ENCODE assay signal across 18 cellular contexts in genomic region chr11:121933694-121934093, GRCh38.
DNase-seq lines count a peak whose midpoint lies in the region; ATAC-seq, FAIRE-seq and TF ChIP-seq lines count a peak whose summit lies in the region.
"Had no signal": no experiment of that assay in that cellular context is flagged by ENCODE, and none has a peak within 500 bp of the region (broad histone marks: within the 10 kb centered on the region; RNA-seq: fewer than 3 reads in every experiment).

No MANE protein-coding gene starts in this region.

- CTCF ChIA-PET in PC-3 (lab: Charles Lee) = no interaction called here

- H3K4me2 ChIP-seq in GM23338 (peak overlapping the region; percentile 37; the same call in 1 of the 2 replicates), PC-3 (ENCODE audit: low read length) (no peak overlapping the region)

- intact Hi-C loops in PC-3 (cut with micrococcal nuclease) (no loop called here), left ventricle myocardium superior (cut with micrococcal nuclease) (no loop called here), kidney (cut with DNase I) (no loop called here)

- no peak overlapping the region for H3K9ac ChIP-seq in PC-3 (ENCODE audit: low read length)
- no peak overlapping the region for H3K9ac ChIP-seq in kidney (ENCODE audit: low read length in 2 of 2)

- H3K4me3 ChIP-seq in GM23338 = no peak overlapping the region
- H3K4me3 ChIP-seq in PC-3 (ENCODE audit: low read length) = no peak overlapping the region
- no peak overlapping the region for H3K4me3 ChIP-seq in choroid plexus epithelial cell (ENCODE audit: low read depth, low read length)
- no peak overlapping the region for H3K4me3 ChIP-seq in foreskin fibroblast (ENCODE audit: low read depth in 1 of 2, low read length in 2 of 2)
- no peak overlapping the region for H3K4me3 ChIP-seq in kidney (ENCODE audit: low read length in 2 of 2)
- H3K4me3 ChIP-seq: HAP-1 had no signal

- H3K4me1 Mint-ChIP-seq in GM23338 = peaks cover 19% of the 10 kb centered on the region; the same call in 2 of the 3 replicates

- H3K79me2 ChIP-seq in GM23338 (replicated peaks; ENCODE audit: insufficient read depth) (no peaks in the 10 kb centered on the region), PC-3 (ENCODE audit: low read length) (no peaks in the 10 kb centered on the region)

- POLR2A ChIA-PET in PC-3 (lab: Charles Lee; ENCODE audit: unreplicated experiment) = no interaction called here

- H3F3A ChIP-seq in GM23338 (replicated peaks; ENCODE audit: low read depth) (no peaks in the 10 kb centered on the region), PC-3 (ENCODE audit: low read length, unreplicated experiment) (peaks cover 6% of the 10 kb centered on the region)

- H3K9me2 ChIP-seq in GM23338 (ENCODE audit: insufficient read depth) = 0 out of 2 replicates have a peak, but pooled peaks cover 5% of the 10 kb centered on the region
- no peaks in the 10 kb centered on the region for H3K9me2 ChIP-seq in PC-3 (replicated peaks; ENCODE audit: low read length)

- ATAC-seq in GM23338 (no peak), PC-3 (no peak), left ventricle myocardium superior (no peak)

- H4K20me1 ChIP-seq in GM23338 (replicated peaks; ENCODE audit: insufficient read depth) (no peaks in the 10 kb centered on the region), PC-3 (ENCODE audit: low read length) (no peaks in the 10 kb centered on the region)

- no peaks in the 10 kb centered on the region for H3K36me3 Mint-ChIP-seq in GM23338 (ENCODE audit: low read depth)

- BruUV-seq in PC-3 (replicated peaks; lab: Mats Ljungman, UMichigan) = no TSS peak

- H3K36me3 ChIP-seq in GM23338 (ENCODE audit: insufficient read depth) (no peaks in the 10 kb centered on the region), PC-3 (ENCODE audit: low read depth, low read length) (no peaks in the 10 kb centered on the region), kidney (ENCODE audit: control insufficient read depth in 1 of 2, insufficient read depth in 2 of 2, low read length in 2 of 2) (no peaks in the 10 kb centered on the region)
- H3K36me3 ChIP-seq: HAP-1 had no signal

- no peak overlapping the region for H2AFZ ChIP-seq in GM23338
- H2AFZ ChIP-seq in PC-3 (ENCODE audit: low read length) = no peak overlapping the region

- peaks cover 8% of the 10 kb centered on the region; the same call in 1 of the 2 replicates for H3K27me3 ChIP-seq in GM23338 (ENCODE audit: insufficient read depth)
- no peaks in the 10 kb centered on the region for H3K27me3 ChIP-seq in PC-3 (ENCODE audit: low read length)

- no peak overlapping the region for H3K27ac ChIP-seq in GM23338 (ENCODE audit: low read depth)
- H3K27ac ChIP-seq in PC-3 (ENCODE audit: low read length) = peak overlapping the region; percentile 48; the same call in 1 of the 2 replicates
- H3K27ac ChIP-seq in kidney (ENCODE audit: low read depth in 2 of 2, low read length in 2 of 2) = no peak overlapping the region
- H3K27ac ChIP-seq: C4-2B had no signal

- H3K9me3 Mint-ChIP-seq in GM23338 = no peaks in the 10 kb centered on the region

- no peak for FAIRE-seq in kidney (lab: Jason Lieb, UNC)
- FAIRE-seq: G401.6, RCC 7860 had no signal

- peaks cover 30% of the 10 kb centered on the region for H3K4me1 ChIP-seq in GM23338 (ENCODE audit: insufficient read depth)
- peaks cover 51% of the 10 kb centered on the region for H3K4me1 ChIP-seq in PC-3 (ENCODE audit: insufficient read depth, low read length)
- peaks cover 0 to 6% of the 10 kb centered on the region in 2 donors for H3K4me1 ChIP-seq in kidney (ENCODE audit: control insufficient read depth in 1 of 2, insufficient read depth in 1 of 2, low read depth in 1 of 2, low read length in 2 of 2)

- DNase-seq in GM23338 (ENCODE audit: low spot score) (no peak), PC-3 (peak; percentile 46), choroid plexus epithelial cell (ENCODE audit: low read depth) (peak; percentile 38), foreskin fibroblast (peak; percentile 29 to 61), left ventricle myocardium superior (no peak), kidney (no peak), Ammon's horn (ENCODE audit: low spot score) (no peak)
- no peak for DNase-seq in activated CD4-positive, alpha-beta T cell treated with anti-CD3 and anti-CD28 coated beads for 4 hours
- DNase-seq: ACHN, DMS79, NCI-H1105 treated with DMSO at 0.1 percent for 48 hours, NCI-H1694, NCI-H2081 treated with DMSO at 0.1 percent for 48 hours, Right ventricle myocardium superior had no signal

- no peak for TF ChIP-seq CTCF in GM23338 (conservative IDR thresholded peaks at IDR 0.05; ENCODE audit: low read depth in 2 of 2)
- TF ChIP-seq CTCF in PC-3 (conservative IDR thresholded peaks at IDR 0.05; ENCODE audit: low read depth, low read length) = no peak
- no peak for TF ChIP-seq CTCF in choroid plexus epithelial cell (conservative IDR thresholded peaks at IDR 0.05; ENCODE audit: low read depth, low read length)
- no peak for TF ChIP-seq CTCF in foreskin fibroblast (IDR thresholded peaks at IDR 0.05; ENCODE audit: low read depth, low read length)
- no peak for TF ChIP-seq CTCF in kidney (IDR thresholded peaks at IDR 0.05; ENCODE audit: borderline replicate concordance, extremely low read depth, insufficient read depth)

- no peak overlapping the region for H3K27ac Mint-ChIP-seq in GM23338

- H3K27me3 Mint-ChIP-seq in GM23338 (ENCODE audit: insufficient read depth, low read depth, poor library complexity) = peaks cover 4% of the 10 kb centered on the region

- H3K9me3 ChIP-seq in PC-3 (ENCODE audit: low read length) = no peaks in the 10 kb centered on the region
- no peaks in the 10 kb centered on the region for H3K9me3 ChIP-seq in kidney (ENCODE audit: control insufficient read depth in 1 of 2, low read length in 2 of 2)
- H3K9me3 ChIP-seq: HAP-1 had no signal

- H3K4me3 Mint-ChIP-seq in GM23338 = no peak overlapping the region

TF ChIP-seq in GM23338, 12 proteins besides CTCF, POLR2A, EP300 and RAD21:
- TF ChIP-seq ZNF331 (CRISPR knock-in tag; IDR thresholded peaks at IDR 0.05; ENCODE audit: low read depth) (no peak), ZNF114 (CRISPR knock-in tag; IDR thresholded peaks at IDR 0.05) (no peak)

Comparison
In these comparisons a context has a peak if more than half of its experiments do, and no peak if none do; other contexts are left out.
1. DNase-seq: peak in PC-3 (single experiment), choroid plexus epithelial cell (single experiment) and foreskin fibroblast (2 of 2); none in GM23338 (single experiment), left ventricle myocardium superior (single experiment), activated CD4-positive, alpha-beta T cell treated with anti-CD3 and anti-CD28 coated beads for 4 hours (0 of 2), kidney (single experiment) and Ammon's horn (single experiment).